In genomic region chr10:99913831-99914235, GRCh38 we compare ENCODE assay signal across 15 cellular contexts.
DNase-seq lines count a peak whose midpoint lies in the region; ATAC-seq and TF ChIP-seq lines count a peak whose summit lies in the region.
"Had no signal": no experiment of that assay in that cellular context is flagged by ENCODE, and none has a peak within 500 bp of the region (broad histone marks: within the 10 kb centered on the region; RNA-seq: fewer than 3 reads in every experiment).

No MANE protein-coding gene starts in this region.

- ATAC-seq in foreskin keratinocyte (peak; percentile 75), GM19023 (IDR thresholded peaks at IDR 0.05; ENCODE audit: unreplicated experiment) (no peak)
- ATAC-seq: SK-N-SH treated with all-trans-retinoic acid at 6 μM for 48 hours had no signal

- H3K27ac ChIP-seq in foreskin keratinocyte (peak overlapping the region; percentile 8), mucosa of rectum (ENCODE audit: low read depth in 2 of 2, low read length in 2 of 2) (peak overlapping the region; percentile 61 to 64)
- H3K27ac ChIP-seq: lower lobe of right lung had no signal

- intact Hi-C loops in Caco-2 (cut with micrococcal nuclease; ENCODE audit: unreplicated experiment), result loop anchor here (2.0 to 5.0 kb wide), 2 partner anchors 53 to 133 kb away; no protein-coding TSS in a partner anchor

- no peak overlapping the region for H3K4me3 ChIP-seq in Caco-2 (ENCODE audit: low read depth, low read length)
- peak overlapping the region; percentile 68 for H3K4me3 ChIP-seq in NT2/D1 (ENCODE audit: insufficient read length, low read depth)
- peak overlapping the region; percentile 32 to 44 for H3K4me3 ChIP-seq in mucosa of rectum (ENCODE audit: low read length in 2 of 2)
- H3K4me3 ChIP-seq: lower lobe of right lung, skin epidermis had no signal

- CTCF ChIA-PET in Caco-2 (lab: Charles Lee), result interaction anchor here (0.6 to 1.6 kb wide), 3 partner anchors 17 to 132 kb away, joined by 3 to 5 read pairs (median 3); no protein-coding TSS in a partner anchor

- no TSS peak for BruUV-seq in Caco-2 (replicated peaks; lab: Mats Ljungman, UMichigan)

- H3K9me3 ChIP-seq in Caco-2 (no peaks in the 10 kb centered on the region), NT2/D1 (ENCODE audit: insufficient read depth, low read length) (no peaks in the 10 kb centered on the region), mucosa of rectum (ENCODE audit: control insufficient read depth in 2 of 2, low read length in 2 of 2) (no peaks in the 10 kb centered on the region)
- H3K9me3 ChIP-seq: lower lobe of right lung had no signal

- H3K27me3 Mint-ChIP-seq in Caco-2 (ENCODE audit: insufficient read depth, unreplicated experiment), result no peaks in the 10 kb centered on the region

- H3K36me3 ChIP-seq in Caco-2 (ENCODE audit: control insufficient read depth, insufficient read depth, low read length), result no peaks in the 10 kb centered on the region
- peaks cover 15% of the 10 kb centered on the region for H3K36me3 ChIP-seq in NT2/D1 (ENCODE audit: insufficient read depth, insufficient read length, low read length)
- peaks cover 4 to 11% of the 10 kb centered on the region in 2 donors for H3K36me3 ChIP-seq in mucosa of rectum (ENCODE audit: control insufficient read depth in 2 of 2, insufficient read depth in 2 of 2, low read length in 2 of 2)

- H3K4me1 Mint-ChIP-seq in Caco-2 (ENCODE audit: low read depth, unreplicated experiment), result peaks cover 20% of the 10 kb centered on the region

- H3K36me3 Mint-ChIP-seq in Caco-2 (ENCODE audit: insufficient read depth, unreplicated experiment), result peaks cover 38% of the 10 kb centered on the region

- POLR2A ChIA-PET in Caco-2 (lab: Charles Lee), result no interaction called here

- no peaks in the 10 kb centered on the region for H3K27me3 ChIP-seq in Caco-2 (replicated peaks; ENCODE audit: control insufficient read depth, insufficient read depth, low read length)
- H3K27me3 ChIP-seq in NT2/D1 (ENCODE audit: insufficient read depth, insufficient read length), result no peaks in the 10 kb centered on the region
- H3K27me3 ChIP-seq in foreskin keratinocyte, result no peaks in the 10 kb centered on the region
- no peaks in the 10 kb centered on the region for H3K27me3 ChIP-seq in mucosa of rectum (ENCODE audit: control insufficient read depth in 2 of 2, insufficient read depth in 2 of 2, low read length in 2 of 2)

- H3K4me3 Mint-ChIP-seq in Caco-2 (ENCODE audit: unreplicated experiment), result no peak overlapping the region

- no peaks in the 10 kb centered on the region for H3K9me3 Mint-ChIP-seq in Caco-2 (ENCODE audit: unreplicated experiment)

- no peak overlapping the region for H3K27ac Mint-ChIP-seq in Caco-2 (ENCODE audit: unreplicated experiment)

- 0 out of 2 replicates have a peak, but pooled peaks cover 9% of the 10 kb centered on the region for H3K4me1 ChIP-seq in Caco-2
- H3K4me1 ChIP-seq in NT2/D1 (ENCODE audit: insufficient read depth, insufficient read length), result no peaks in the 10 kb centered on the region
- peaks cover 20% of the 10 kb centered on the region for H3K4me1 ChIP-seq in foreskin keratinocyte
- peaks cover 13 to 39% of the 10 kb centered on the region in 2 donors for H3K4me1 ChIP-seq in mucosa of rectum (ENCODE audit: control insufficient read depth in 2 of 2, insufficient read depth in 2 of 2, low read length in 2 of 2)

- peak in 1 of 2 experiments; percentile 51 for TF ChIP-seq CTCF in Caco-2 (IDR thresholded peaks at IDR 0.05; ENCODE audit: insufficient read depth in 1 of 2, low read depth in 1 of 2, low read length in 1 of 2, severe bottlenecking in 1 of 2, unreplicated experiment in 1 of 2)
- peak; percentile 57 for TF ChIP-seq CTCF in foreskin keratinocyte (conservative IDR thresholded peaks at IDR 0.05)

- DNase-seq in Caco-2, result peak; percentile 33 to 53
- peak; percentile 96 for DNase-seq in NT2/D1 (ENCODE audit: low read depth, low spot score)
- peak in 1 of 2 donors; percentile 54 for DNase-seq in foreskin keratinocyte
- DNase-seq in putamen (ENCODE audit: low spot score), result no peak
- no peak for DNase-seq in T-helper 1 cell
- DNase-seq in germinal center (ENCODE audit: low spot score), result no peak
- DNase-seq: activated CD4-positive, alpha-beta T cell treated with anti-CD3 and anti-CD28 coated beads for 4 hours; activated naive CD4-positive, alpha-beta T cell treated with Interleukin-2 at 50 U/mL for 16 hours; Karpas-422; lower lobe of right lung; NCI-H345 had no signal

- peak overlapping the region; percentile 85 for H3K9ac ChIP-seq in NT2/D1 (ENCODE audit: insufficient read length, low read depth)
- H3K9ac ChIP-seq in mucosa of rectum (ENCODE audit: low read depth in 1 of 2, low read length in 2 of 2), result peak overlapping the region; percentile 32 to 48

Comparison
In these comparisons a context has a peak if more than half of its experiments do, and no peak if none do; other contexts are left out.
1. DNase-seq: peak in Caco-2 (2 of 2) and NT2/D1 (single experiment); none in putamen (single experiment), T-helper 1 cell (0 of 5) and germinal center (single experiment).